21 cellular contexts compared by ENCODE assay signal in genomic region chr16:47687694-47688093, GRCh38.
"Had no signal": no experiment of that assay in that cellular context is flagged by ENCODE, and none has a peak within 500 bp of the region (broad histone marks: within the 10 kb centered on the region; RNA-seq: fewer than 3 reads in every experiment).

No MANE protein-coding gene starts in this region.

- DNase-seq: activated CD4-positive, alpha-beta T cell treated with anti-CD3 and anti-CD28 coated beads for 36 hours; activated CD4-positive, alpha-beta T cell treated with anti-CD3 and anti-CD28 coated beads, Interleukin-2, amount 50 U/mL, for 48 hours; activated naive CD4-positive, alpha-beta T cell treated with anti-CD3 and anti-CD28 coated beads for 36 hours; activated T-cell treated with anti-CD3 and anti-CD28 coated beads for 4 hours; anterior cingulate cortex; cerebellar nuclear complex; effector CD8-positive, alpha-beta T cell; hypothalamus; left lung; stimulated activated CD4-positive, alpha-beta T cell treated with anti-CD3 and anti-CD28 coated beads, Interleukin-12 subunit alpha, Interleukin-12 subunit beta, amount 100 ng/mL, for 4 hours; stimulated activated CD4-positive, alpha-beta T cell treated with anti-CD3 and anti-CD28 coated beads, Interleukin-2, amount 100 ng/mL, for 24 hours; stimulated activated naive CD8-positive, alpha-beta T cell treated with anti-CD3 and anti-CD28 coated beads, Interleukin-15, Interleukin-2, amounts not matched to agents 100 U/mL and 50 U/mL, for 24 hours; substantia nigra; tibial artery; uterus had no signal

- H3K4me1 Mint-ChIP-seq: WTC11 had no signal

- H3K4me3 Mint-ChIP-seq: activated CD4-positive, alpha-beta T cell treated with anti-CD3 and anti-CD28 coated beads for 36 hours; activated naive CD4-positive, alpha-beta T cell treated with anti-CD3 and anti-CD28 coated beads for 36 hours; dendritic cell treated with granulocyte-macrophage colony-stimulating factor and Interleukin-4, amounts not matched to agents 40 ng/mL and 50 ng/mL, for 4 days; neural crest cell; WTC11 had no signal

- H3K27me3 ChIP-seq: foreskin keratinocyte, left lung, tibial artery, uterus had no signal

- H3K9me3 ChIP-seq: tibial artery had no signal

- H3K4me3 ChIP-seq: left lung, tibial artery, uterus had no signal

- H3K9me3 Mint-ChIP-seq: activated naive CD4-positive, alpha-beta T cell treated with anti-CD3 and anti-CD28 coated beads for 36 hours; activated T-helper 2 cell treated with anti-CD3 and anti-CD28 coated beads, Interferon-gamma antibody, Interleukin-2, Interleukin-4, amounts not matched to agents 10 μg/mL and 5 μg/mL and 100 μg/mL, durations not matched to agents 14 hours and 24 hours and 36 hours had no signal

- ATAC-seq: activated CD4-positive, alpha-beta T cell treated with anti-CD3 and anti-CD28 coated beads for 36 hours; foreskin keratinocyte; left lung; stimulated activated naive CD8-positive, alpha-beta T cell treated with anti-CD3 and anti-CD28 coated beads, Interleukin-15, Interleukin-2, amounts not matched to agents 100 U/mL and 50 U/mL, for 24 hours; WTC11 had no signal

- H3K27ac Mint-ChIP-seq: activated CD4-positive, alpha-beta T cell treated with anti-CD3 and anti-CD28 coated beads for 36 hours; activated naive CD4-positive, alpha-beta T cell treated with anti-CD3 and anti-CD28 coated beads for 36 hours; activated T-helper 2 cell treated with anti-CD3 and anti-CD28 coated beads, Interferon-gamma antibody, Interleukin-2, Interleukin-4, amounts not matched to agents 10 μg/mL and 5 μg/mL and 100 μg/mL, durations not matched to agents 14 hours and 24 hours and 36 hours; dendritic cell treated with granulocyte-macrophage colony-stimulating factor and Interleukin-4, amounts not matched to agents 40 ng/mL and 50 ng/mL, for 4 days; progenitor cell of endocrine pancreas; WTC11 had no signal

- H3K27ac ChIP-seq: foreskin keratinocyte, left lung, tibial artery, uterus had no signal

- H3K4me1 ChIP-seq: foreskin keratinocyte, left lung, tibial artery, uterus had no signal

- H3K27me3 Mint-ChIP-seq: activated CD4-positive, alpha-beta T cell treated with anti-CD3 and anti-CD28 coated beads for 36 hours; dendritic cell treated with granulocyte-macrophage colony-stimulating factor and Interleukin-4, amounts not matched to agents 40 ng/mL and 50 ng/mL, for 4 days; progenitor cell of endocrine pancreas had no signal
